1 cellular context compared by ENCODE assay signal in the genomic region with DNA sequence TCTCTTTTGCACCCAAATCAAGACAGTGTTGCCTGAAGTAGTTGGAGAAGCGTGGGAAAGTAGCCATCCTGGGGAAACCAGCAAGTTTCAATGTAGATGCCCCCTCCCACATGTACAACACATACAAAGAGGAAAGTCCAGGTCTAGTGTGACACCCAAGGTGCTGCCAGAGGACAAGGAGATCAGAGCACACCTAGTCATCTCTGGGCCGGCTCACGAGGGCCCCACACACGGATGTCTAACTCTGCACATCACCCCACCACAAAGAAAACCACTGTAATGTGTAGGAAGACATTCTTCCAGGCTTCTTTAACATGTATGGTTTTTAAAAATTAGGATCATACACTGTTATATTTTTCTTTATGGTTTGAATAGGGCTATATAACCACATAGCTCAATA.
TF ChIP-seq lines count a peak whose summit lies in the region.

No MANE protein-coding gene starts in this region.

TF ChIP-seq in SK-N-SH, 30 proteins besides CTCF, POLR2A, EP300 and RAD21 (continued from another document):
- TF ChIP-seq EZH2phosphoT487 (IDR thresholded peaks at IDR 0.05; ENCODE audit: borderline replicate concordance, low read depth) (no peak), RFX5 (IDR thresholded peaks at IDR 0.05; ENCODE audit: low read length) (no peak)
